10 cellular contexts compared by ENCODE assay signal in genomic region chr12:124766745-124767074, GRCh38.
A peak's percentile ranks its signal among the peaks of the same experiment; 100 is the strongest.
DNase-seq lines count a peak whose midpoint lies in the region; ATAC-seq and TF ChIP-seq lines count a peak whose summit lies in the region.
"Had no signal": no experiment of that assay in that cellular context is flagged by ENCODE, and none has a peak within 500 bp of the region (broad histone marks: within the 10 kb centered on the region; RNA-seq: fewer than 3 reads in every experiment).

No MANE protein-coding gene starts in this region.

- H3K27me3 Mint-ChIP-seq in chondrocyte (ENCODE audit: low read depth) (no peaks in the 10 kb centered on the region), WTC11 (ENCODE audit: low read depth) (peaks cover 11% of the 10 kb centered on the region)

- peaks cover 8% of the 10 kb centered on the region for H3K9me3 Mint-ChIP-seq in chondrocyte (ENCODE audit: low read depth)
- peaks cover 24% of the 10 kb centered on the region for H3K9me3 Mint-ChIP-seq in WTC11

- H2AK5ac ChIP-seq in mesendoderm (ENCODE audit: low read length) = no peak overlapping the region

- no peak overlapping the region for H3K18ac ChIP-seq in mesendoderm (ENCODE audit: low read length)

- H3K4me3 ChIP-seq in gastrocnemius medialis (no peak overlapping the region), mesendoderm (ENCODE audit: low read length) (no peak overlapping the region)

- H3K27ac Mint-ChIP-seq in chondrocyte (ENCODE audit: unreplicated experiment) = peak overlapping the region; percentile 92
- H3K27ac Mint-ChIP-seq in WTC11 = no peak overlapping the region

- H3K4me1 ChIP-seq in gastrocnemius medialis (peaks cover 44% of the 10 kb centered on the region in 2 donors), mesendoderm (ENCODE audit: control insufficient read depth, low read depth, low read length) (no peaks in the 10 kb centered on the region)

- DNase-seq in chondrocyte (ENCODE audit: low spot score) = no peak
- no peak for DNase-seq in gastrocnemius medialis
- DNase-seq in mesendoderm = no peak
- DNase-seq in WTC11 (ENCODE audit: low spot score) = no peak
- DNase-seq in AG08396 (ENCODE audit: low spot score) = no peak
- no peak for DNase-seq in HK-2 (ENCODE audit: unreplicated experiment)
- DNase-seq: NCI-H2029 had no signal

- TF ChIP-seq POLR2A in gastrocnemius medialis (IDR thresholded peaks at IDR 0.05) = no peak

- POLR2A ChIA-PET in WTC11 (lab: Charles Lee) = no interaction called here

- TF ChIP-seq CTCF in C4-2B (conservative IDR thresholded peaks at IDR 0.05) (0 out of 2 replicates have a peak, but pooled peaks have one; percentile 23), chondrocyte (IDR thresholded peaks at IDR 0.05) (no peak), gastrocnemius medialis (IDR thresholded peaks at IDR 0.05 in 4 of 5, conservative IDR thresholded peaks at IDR 0.05 in 1 of 5) (no peak), WTC11 (IDR thresholded peaks at IDR 0.05) (no peak)

- no peaks in the 10 kb centered on the region for H3K27me3 ChIP-seq in gastrocnemius medialis
- no peaks in the 10 kb centered on the region for H3K27me3 ChIP-seq in mesendoderm (ENCODE audit: insufficient read depth, low read length, poor library complexity)

- H2BK5ac ChIP-seq in mesendoderm (ENCODE audit: low read length) = no peak overlapping the region

- no CpG with 5 or more reads among the region's 1 CpG for WGBS in mesendoderm (ENCODE audit: extremely low coverage, insufficient coverage, low lambda C conversion rate)

- H3K79me1 ChIP-seq in mesendoderm (ENCODE audit: low read length) = no peaks in the 10 kb centered on the region

- H3K36me3 Mint-ChIP-seq in chondrocyte (ENCODE audit: low read depth) (no peaks in the 10 kb centered on the region), WTC11 (peaks cover 16% of the 10 kb centered on the region)

- no peak overlapping the region for H3K4ac ChIP-seq in mesendoderm (ENCODE audit: low read depth, low read length)

- no peak overlapping the region for H4K5ac ChIP-seq in mesendoderm (ENCODE audit: low read length)

- in situ Hi-C loops in gastrocnemius medialis (cut with MboI; ENCODE audit: low sequenced_read_pairs in 4 of 4) = loop anchor here (5.0 to 25.0 kb wide), 9 partner anchors 192 to 734 kb away; no protein-coding TSS in a partner anchor

- H2BK15ac ChIP-seq in mesendoderm (replicated peaks; ENCODE audit: low read depth) = no peak overlapping the region

- H3K9me3 ChIP-seq in gastrocnemius medialis = no peaks in the 10 kb centered on the region

- no peak overlapping the region for H3K4me3 Mint-ChIP-seq in chondrocyte (ENCODE audit: unreplicated experiment)
- H3K4me3 Mint-ChIP-seq in WTC11 = no peak overlapping the region
- H3K4me3 Mint-ChIP-seq: activated T-helper 1 cell treated with anti-CD3 and anti-CD28 coated beads, Interleukin-12 subunit alpha, Interleukin-12 subunit beta, Interleukin-2, Interleukin-4 antibody, amounts not matched to agents 30 ng/mL and 10 ng/mL and 1 ng/mL, durations not matched to agents 14 hours and 24 hours and 36 hours had no signal

- H3K36me3 ChIP-seq in gastrocnemius medialis (no peaks in the 10 kb centered on the region), mesendoderm (ENCODE audit: control insufficient read depth, insufficient read depth, low read length) (no peaks in the 10 kb centered on the region)

- no peak overlapping the region for H3K23ac ChIP-seq in mesendoderm (ENCODE audit: low read length)

- H3K4me1 Mint-ChIP-seq in chondrocyte (ENCODE audit: low read depth) (peaks cover 77% of the 10 kb centered on the region), WTC11 (peaks cover under 1% of the 10 kb centered on the region; the same call in 1 of the 2 replicates)

- intact Hi-C loops in gastrocnemius medialis (cut with DNase I; ENCODE audit: low total_unique reads) = loop anchor here (1.0 to 10.0 kb wide), 5 partner anchors 26 to 309 kb away; no protein-coding TSS in a partner anchor

- no peak overlapping the region for H3K9ac ChIP-seq in mesendoderm (ENCODE audit: low read length)

- H3K56ac ChIP-seq in mesendoderm (ENCODE audit: low read length) = no peak overlapping the region

- H3K27ac ChIP-seq in C4-2B = no peak overlapping the region
- peak overlapping the region; percentile 80 to 86 (median 84) for H3K27ac ChIP-seq in gastrocnemius medialis
- H3K27ac ChIP-seq in mesendoderm (ENCODE audit: low read depth, low read length) = no peak overlapping the region

- no peak overlapping the region for H2BK120ac ChIP-seq in mesendoderm (ENCODE audit: low read depth, low read length)

- no peak overlapping the region for H4K8ac ChIP-seq in mesendoderm (ENCODE audit: low read depth, low read length)

- H3K79me2 ChIP-seq in mesendoderm (ENCODE audit: control insufficient read depth, insufficient read depth, low read length) = no peaks in the 10 kb centered on the region

- H3K4me2 ChIP-seq in mesendoderm (ENCODE audit: low read length) = no peak overlapping the region

- CTCF ChIA-PET in WTC11 (lab: Charles Lee) = interaction anchor here (1.4 to 1.5 kb wide), 3 partner anchors 32 to 35 kb away, joined by 3 to 6 read pairs (median 5); no protein-coding TSS in a partner anchor

- ATAC-seq in HG03159 (IDR thresholded peaks at IDR 0.05; ENCODE audit: unreplicated experiment) = peak; percentile 8
- ATAC-seq in gastrocnemius medialis = no peak
- ATAC-seq in WTC11 = no peak

TF ChIP-seq in WTC11, 78 proteins besides CTCF, POLR2A, EP300 and RAD21 (continues in another document):
- no peak for TF ChIP-seq ZNF281 (CRISPR knock-in tag; IDR thresholded peaks at IDR 0.05)
- TF ChIP-seq STAT6 (CRISPR knock-in tag; conservative IDR thresholded peaks at IDR 0.05; ENCODE audit: low read depth) = no peak
- no peak for TF ChIP-seq IRF2 (CRISPR knock-in tag; IDR thresholded peaks at IDR 0.05; ENCODE audit: borderline replicate concordance, low read depth)
- TF ChIP-seq RORB (CRISPR knock-in tag; IDR thresholded peaks at IDR 0.05) = no peak
- TF ChIP-seq JAZF1 (CRISPR knock-in tag; IDR thresholded peaks at IDR 0.05) = no peak

Comparison
In these comparisons a context has a peak if more than half of its experiments do, and no peak if none do; other contexts are left out.
1. H3K27ac ChIP-seq: peak in gastrocnemius medialis (4 of 4); none in C4-2B (single experiment) and mesendoderm (single experiment).